ENCODE assay signal across 1 cellular context in genomic region chr16:8798174-8798527, GRCh38.
TF ChIP-seq lines count a peak whose summit lies in the region.

No MANE protein-coding gene starts in this region.

TF ChIP-seq in HepG2, 621 proteins besides CTCF, POLR2A, EP300 and RAD21 (continued from another document and continues in another):
- TF ChIP-seq AFF4 (CRISPR knock-in tag; IDR thresholded peaks at IDR 0.05) (no peak), MEF2D (CRISPR knock-in tag; IDR thresholded peaks at IDR 0.05) (no peak), ATF1 (CRISPR knock-in tag; IDR thresholded peaks at IDR 0.05) (no peak), ZNF83 (CRISPR knock-in tag; IDR thresholded peaks at IDR 0.05; ENCODE audit: borderline replicate concordance) (no peak), ZNF672 (CRISPR knock-in tag; IDR thresholded peaks at IDR 0.05) (no peak), ZNF33B (CRISPR knock-in tag; IDR thresholded peaks at IDR 0.05) (no peak), ZNF775 (CRISPR knock-in tag; IDR thresholded peaks at IDR 0.05; ENCODE audit: borderline replicate concordance) (no peak), DMAP1 (CRISPR knock-in tag; IDR thresholded peaks at IDR 0.05) (no peak), NR2F6 (IDR thresholded peaks at IDR 0.05) (peak; percentile 56; the same call in 1 of the 2 replicates), NR2F6 (CRISPR knock-in tag; IDR thresholded peaks at IDR 0.05) (no peak), ZNF598 (CRISPR knock-in tag; IDR thresholded peaks at IDR 0.05; ENCODE audit: borderline replicate concordance) (no peak), ZBTB34 (CRISPR knock-in tag; IDR thresholded peaks at IDR 0.05) (no peak), NFE2 (CRISPR knock-in tag; IDR thresholded peaks at IDR 0.05) (no peak), SALL1 (CRISPR knock-in tag; IDR thresholded peaks at IDR 0.05) (no peak), ZSCAN25 (CRISPR knock-in tag; IDR thresholded peaks at IDR 0.05) (no peak), THAP11 (CRISPR knock-in tag; IDR thresholded peaks at IDR 0.05) (no peak), SKI (IDR thresholded peaks at IDR 0.05; ENCODE audit: partially characterized antibody) (no peak), SNRNP70 (IDR thresholded peaks at IDR 0.05; ENCODE audit: low read depth, low read length) (no peak), ZNF501 (CRISPR knock-in tag; IDR thresholded peaks at IDR 0.05) (0 out of 2 replicates have a peak, but pooled peaks have one; percentile 62), CENPX (CRISPR knock-in tag; IDR thresholded peaks at IDR 0.05) (no peak), NAIF1 (CRISPR knock-in tag; IDR thresholded peaks at IDR 0.05; ENCODE audit: borderline replicate concordance) (no peak), ADNP (CRISPR knock-in tag; IDR thresholded peaks at IDR 0.05) (0 out of 2 replicates have a peak, but pooled peaks have one; percentile 62), MTA1 (CRISPR knock-in tag; IDR thresholded peaks at IDR 0.05; ENCODE audit: borderline replicate concordance) (no peak), PLSCR1 (CRISPR knock-in tag; IDR thresholded peaks at IDR 0.05; ENCODE audit: borderline replicate concordance) (peak; percentile 77; the same call in 1 of the 2 replicates), EHMT2 (IDR thresholded peaks at IDR 0.05; ENCODE audit: borderline replicate concordance, low read depth, low read length) (no peak), MAF1 (CRISPR knock-in tag; IDR thresholded peaks at IDR 0.05; ENCODE audit: borderline replicate concordance) (no peak), PBX3 (CRISPR knock-in tag; IDR thresholded peaks at IDR 0.05; ENCODE audit: borderline replicate concordance) (no peak), RNF2 (conservative IDR thresholded peaks at IDR 0.05; ENCODE audit: low read depth) (no peak), GATA4 (IDR thresholded peaks at IDR 0.05; ENCODE audit: borderline replicate concordance, low read depth) (no peak), IKZF1 (IDR thresholded peaks at IDR 0.05) (no peak), FOXC1 (CRISPR knock-in tag; IDR thresholded peaks at IDR 0.05; ENCODE audit: borderline replicate concordance) (no peak), NR2C2 (CRISPR knock-in tag; IDR thresholded peaks at IDR 0.05; ENCODE audit: borderline replicate concordance) (no peak), ZFP36L1 (CRISPR knock-in tag; IDR thresholded peaks at IDR 0.05) (no peak), POGZ (CRISPR knock-in tag; IDR thresholded peaks at IDR 0.05) (no peak), ATF5 (CRISPR knock-in tag; IDR thresholded peaks at IDR 0.05; ENCODE audit: low read depth) (no peak), CBX1 (IDR thresholded peaks at IDR 0.05; ENCODE audit: low read depth) (no peak), ZFP1 (CRISPR knock-in tag; IDR thresholded peaks at IDR 0.05) (no peak), ZNF792 (CRISPR knock-in tag; IDR thresholded peaks at IDR 0.05) (no peak), ZNF710 (CRISPR knock-in tag; IDR thresholded peaks at IDR 0.05; ENCODE audit: borderline replicate concordance) (no peak), ZNF275 (CRISPR knock-in tag; IDR thresholded peaks at IDR 0.05; ENCODE audit: borderline replicate concordance) (0 out of 2 replicates have a peak, but pooled peaks have one; percentile 14), U2AF1 (optimal IDR thresholded peaks at IDR 0.05; ENCODE audit: low read depth, low read length) (no peak), ZFP91 (CRISPR knock-in tag; IDR thresholded peaks at IDR 0.05; ENCODE audit: borderline replicate concordance) (no peak), SETDB1 (CRISPR knock-in tag; IDR thresholded peaks at IDR 0.05; ENCODE audit: borderline replicate concordance) (no peak), ZNF407 (CRISPR knock-in tag; IDR thresholded peaks at IDR 0.05; ENCODE audit: not compliant biosample characterization) (no peak), ZNF34 (CRISPR knock-in tag; IDR thresholded peaks at IDR 0.05; ENCODE audit: borderline replicate concordance) (no peak)
